ENCODE assay signal across 8 cellular contexts in genomic region chr9:109320734-109321448, GRCh38.
DNase-seq lines count a peak whose midpoint lies in the region; TF ChIP-seq lines count a peak whose summit lies in the region.

Gene EPB41L4B (minus strand): TSS chr9:109321059. CDS start chr9:109320446, 613 bp downstream.

- peak; percentile 99 for TF ChIP-seq CTCF in GM20000 (IDR thresholded peaks at IDR 0.05; ENCODE audit: extremely low read depth, missing control alignments)

- peak; percentile 35 for DNase-seq in CMK (ENCODE audit: low read depth)
- DNase-seq in GM20000 (ENCODE audit: low spot score), result peak; percentile 94
- DNase-seq in HPDE6-E6E7 (ENCODE audit: extremely low spot score), result peak; percentile 77
- peak; percentile 53 for DNase-seq in NOMO-1 treated with DMSO at 0.1 percent for 48 hours (lab: John Stamatoyannopoulos, UW; ENCODE audit: unreplicated experiment)
- DNase-seq in activated CD8-positive, alpha-beta memory T cell treated with anti-CD3 and anti-CD28 coated beads, Interleukin-2, amount 50 U/mL, for 4 hours, result peak; percentile 83
- DNase-seq in epidermal melanocyte (ENCODE audit: insufficient read length, low spot score), result peak; percentile 66
- peak; percentile 60 for DNase-seq in middle frontal gyrus (ENCODE audit: extremely low spot score, low spot score)
- peak; percentile 42 to 71 for DNase-seq in stimulated activated CD8-positive, alpha-beta memory T cell treated with anti-CD3 and anti-CD28 coated beads, Interleukin-2, amount 100 ng/mL, for 1 hour (ENCODE audit: low read depth in 2 of 2)

Comparison
In these comparisons a context has a peak if more than half of its experiments do, and no peak if none do; other contexts are left out.
1. Peak in every context shown above with its lines: DNase-seq.
2. DNase-seq: peak in every context shown above with its lines; median percentile 94 in GM20000; 83 in activated CD8-positive, alpha-beta memory T cell treated with anti-CD3 and anti-CD28 coated beads, Interleukin-2, amount 50 U/mL, for 4 hours; 77 in HPDE6-E6E7; 66 in epidermal melanocyte; 60 in middle frontal gyrus; 56 in stimulated activated CD8-positive, alpha-beta memory T cell treated with anti-CD3 and anti-CD28 coated beads, Interleukin-2, amount 100 ng/mL, for 1 hour; 53 in NOMO-1 treated with DMSO at 0.1 percent for 48 hours; 35 in CMK.